11 cellular contexts compared by ENCODE assay signal in the genomic region with DNA sequence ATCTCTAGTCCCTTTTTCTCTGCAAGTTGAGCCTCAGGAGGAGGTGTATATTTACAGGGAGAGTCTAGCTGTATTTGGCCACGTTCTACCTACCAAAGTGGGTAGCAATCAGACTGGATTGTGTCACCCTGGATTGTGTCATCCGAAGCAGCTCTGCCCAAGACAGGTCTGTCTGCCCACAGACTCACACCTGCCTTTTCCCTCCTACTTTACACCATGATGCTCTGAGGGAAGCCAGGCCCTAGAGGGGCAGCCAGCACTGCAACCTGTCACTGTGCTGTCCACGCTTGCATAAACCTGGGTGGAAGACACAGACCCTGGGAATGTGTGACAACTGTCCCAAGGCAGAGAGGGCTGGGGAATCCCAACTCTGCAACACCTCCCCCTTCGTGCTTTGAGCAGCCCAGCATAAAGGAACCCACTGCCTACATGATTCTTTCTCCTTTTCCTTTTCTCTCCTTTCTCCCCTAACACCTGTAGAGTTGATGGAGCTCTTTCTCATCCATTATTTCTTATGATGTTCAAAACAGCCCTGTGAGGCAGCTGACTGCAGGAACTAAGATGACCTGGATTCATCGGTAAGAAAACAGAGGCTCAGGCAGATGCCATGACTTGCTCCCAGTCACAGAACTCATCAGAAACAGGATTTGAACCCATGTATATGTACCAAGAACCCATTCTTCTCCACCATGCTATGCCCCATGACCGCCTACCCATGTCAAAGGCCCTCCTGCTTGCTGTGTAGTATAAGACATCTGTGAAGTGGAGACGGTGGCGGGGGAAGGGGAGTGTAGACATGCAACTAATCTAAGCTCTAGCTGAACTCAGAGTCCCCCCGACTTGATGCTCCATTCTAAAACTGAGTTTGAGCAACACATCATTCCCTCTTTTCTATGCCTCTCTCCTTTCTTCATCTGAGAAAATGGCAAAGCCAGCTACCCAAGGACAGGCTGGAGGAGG. TPM values are rescaled to one million over a fixed set of nuclear protein-coding genes. Genes with fewer than 3 reads are reported as not detected.
A peak's percentile ranks its signal among the peaks of the same experiment; 100 is the strongest.
DNase-seq lines count a peak whose midpoint lies in the region; ATAC-seq lines count a peak whose summit lies in the region.
"Had no signal": no experiment of that assay in that cellular context is flagged by ENCODE, and none has a peak within 500 bp of the region (broad histone marks: within the 10 kb centered on the region; RNA-seq: fewer than 3 reads in every experiment).

No MANE protein-coding gene starts in this region.

- CTCF ChIA-PET in activated naive CD4-positive, alpha-beta T cell treated with anti-CD3 and anti-CD28 coated beads for 36 hours (lab: Charles Lee), result interaction anchor here (0.6 to 1.7 kb wide), 7 partner anchors 14 to 340 kb away, joined by 3 to 7 read pairs (median 4); no protein-coding TSS in a partner anchor

- peak overlapping the region; percentile 82 for H3K27ac Mint-ChIP-seq in activated naive CD4-positive, alpha-beta T cell treated with anti-CD3 and anti-CD28 coated beads for 36 hours

- H3K27me3 Mint-ChIP-seq in activated naive CD4-positive, alpha-beta T cell treated with anti-CD3 and anti-CD28 coated beads for 36 hours (ENCODE audit: low read depth), result no peaks in the 10 kb centered on the region

- ATAC-seq in esophagus mucosa, result peak; percentile 49

- intact Hi-C loops in activated naive CD4-positive, alpha-beta T cell treated with anti-CD3 and anti-CD28 coated beads for 36 hours (cut with micrococcal nuclease), result no loop called here

- H3K4me3 Mint-ChIP-seq in activated naive CD4-positive, alpha-beta T cell treated with anti-CD3 and anti-CD28 coated beads for 36 hours, result no peak overlapping the region
- H3K4me3 Mint-ChIP-seq: nephron had no signal

- H3K27ac ChIP-seq in temporal lobe (ENCODE audit: low read depth, low read length), result peak overlapping the region; percentile 8

- peaks cover 96% of the 10 kb centered on the region for H3K4me1 Mint-ChIP-seq in activated naive CD4-positive, alpha-beta T cell treated with anti-CD3 and anti-CD28 coated beads for 36 hours (ENCODE audit: low read depth)

- peaks cover 16% of the 10 kb centered on the region for H3K36me3 Mint-ChIP-seq in activated naive CD4-positive, alpha-beta T cell treated with anti-CD3 and anti-CD28 coated beads for 36 hours (ENCODE audit: low read depth)

- DNase-seq in activated naive CD4-positive, alpha-beta T cell treated with anti-CD3 and anti-CD28 coated beads for 36 hours, result peak; percentile 65
- DNase-seq in activated naive CD4-positive, alpha-beta T cell (lab: John Stamatoyannopoulos, UW), result no peak
- DNase-seq in activated CD4-positive, alpha-beta T cell treated with anti-CD3 and anti-CD28 coated beads, Interleukin-2, amount 50 U/mL, for 1 hour, result peak; percentile 32
- DNase-seq in epidermal melanocyte (ENCODE audit: insufficient read length, low spot score) (no peak), HT-29 (ENCODE audit: low spot score) (no peak), ureter (ENCODE audit: low spot score) (no peak)
- DNase-seq: esophagus squamous epithelium, NCI-H187 treated with DMSO at 0.1 percent for 48 hours had no signal

- H3K9me3 Mint-ChIP-seq in activated naive CD4-positive, alpha-beta T cell treated with anti-CD3 and anti-CD28 coated beads for 36 hours, result no peaks in the 10 kb centered on the region
- H3K9me3 Mint-ChIP-seq: nephron had no signal

RNA-seq across cellular contexts. Expression of gene ITPKB, which starts 56.0 kb away (rescaled TPM):
- 10 to 100 TPM; 40.3 to 40.9 TPM for total RNA-seq in activated naive CD4-positive, alpha-beta T cell treated with anti-CD3 and anti-CD28 coated beads for 36 hours
- total RNA-seq in esophagus mucosa (10.9 TPM), temporal lobe (6.1 TPM), ureter (29.4 TPM)
- total RNA-seq in HT-29 (2014; rRNA removed; shearing (Covaris generic)), result 2.9 and 3.7 TPM in 2 replicates

Comparison
In these comparisons a context has a peak if more than half of its experiments do, and no peak if none do; other contexts are left out.
1. DNase-seq: peak in activated naive CD4-positive, alpha-beta T cell treated with anti-CD3 and anti-CD28 coated beads for 36 hours (single experiment) and activated CD4-positive, alpha-beta T cell treated with anti-CD3 and anti-CD28 coated beads, Interleukin-2, amount 50 U/mL, for 1 hour (single experiment); none in activated naive CD4-positive, alpha-beta T cell (0 of 4), epidermal melanocyte (single experiment), HT-29 (single experiment) and ureter (single experiment).